Comparison of ENCODE assay signal across 11 cellular contexts in the genomic region with DNA sequence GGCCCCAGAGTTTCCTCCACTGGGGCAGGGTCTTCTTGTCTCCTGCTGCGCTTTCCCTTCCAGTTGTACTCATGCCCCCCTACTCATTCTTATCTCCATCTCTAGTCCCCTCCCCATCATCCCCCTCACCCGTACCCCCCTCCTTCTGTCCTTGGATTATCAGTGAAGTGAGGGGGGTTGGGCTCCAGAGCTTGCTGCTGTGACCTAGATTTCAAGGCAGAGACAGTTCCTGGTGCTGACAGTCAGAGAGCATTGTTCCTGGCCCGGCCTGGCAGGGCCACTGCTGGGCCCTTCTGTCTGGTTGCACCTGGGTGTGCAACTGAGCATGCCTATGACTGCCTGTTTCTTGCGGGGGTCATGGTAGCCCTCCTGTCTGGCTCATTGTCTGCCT. TPM values are rescaled to one million over a fixed set of nuclear protein-coding genes. Genes with fewer than 3 reads are reported as not detected.
DNase-seq lines count a peak whose midpoint lies in the region; ATAC-seq and TF ChIP-seq lines count a peak whose summit lies in the region.
"Had no signal": no experiment of that assay in that cellular context is flagged by ENCODE, and none has a peak within 500 bp of the region (broad histone marks: within the 10 kb centered on the region; RNA-seq: fewer than 3 reads in every experiment).

No MANE protein-coding gene starts in this region.

- TF ChIP-seq CTCF in coronary artery (IDR thresholded peaks at IDR 0.05) = no peak
- TF ChIP-seq CTCF in thoracic aorta (IDR thresholded peaks at IDR 0.05) = no peak

- H2BK5ac ChIP-seq in mesenchymal stem cell (ENCODE audit: low read depth, low read length, poor library complexity, severe bottlenecking) = no peak overlapping the region

- H3K4me1 ChIP-seq in mesenchymal stem cell (ENCODE audit: control insufficient read depth, insufficient read depth, low read depth, low read length) (peaks cover 33% of the 10 kb centered on the region), thoracic aorta (ENCODE audit: control insufficient read depth in 1 of 2, low read depth in 2 of 2) (peaks cover 40 to 63% of the 10 kb centered on the region in 2 donors)

- peak overlapping the region; percentile 95 for H3K9ac ChIP-seq in mesenchymal stem cell (ENCODE audit: low read length)

- peaks cover 26% of the 10 kb centered on the region for H3K79me1 ChIP-seq in mesenchymal stem cell (replicated peaks; ENCODE audit: low read length, poor library complexity, severe bottlenecking)

- POLR2A ChIA-PET in activated CD4-positive, alpha-beta memory T cell treated with anti-CD3 and anti-CD28 coated beads, Interleukin-2, amount 10 ng/mL, durations not matched to agents 7 days and 5 days (lab: Charles Lee) = no interaction called here
- POLR2A ChIA-PET in activated CD4-positive, alpha-beta memory T cell treated with anti-CD3 and anti-CD28 coated beads for 36 hours (lab: Charles Lee) = no interaction called here

- H3K9me3 ChIP-seq in mesenchymal stem cell (ENCODE audit: control insufficient read depth, low read length) (no peaks in the 10 kb centered on the region), thoracic aorta (no peaks in the 10 kb centered on the region)

- no peak overlapping the region for H4K8ac ChIP-seq in mesenchymal stem cell (ENCODE audit: low read length)

- no peak overlapping the region for H3K4me3 Mint-ChIP-seq in activated CD4-positive, alpha-beta memory T cell treated with anti-CD3 and anti-CD28 coated beads, Interleukin-2, amount 10 ng/mL, durations not matched to agents 7 days and 5 days
- no peak overlapping the region for H3K4me3 Mint-ChIP-seq in activated CD4-positive, alpha-beta memory T cell treated with anti-CD3 and anti-CD28 coated beads for 36 hours
- H3K4me3 Mint-ChIP-seq: dendritic cell treated with granulocyte-macrophage colony-stimulating factor and Interleukin-4, amounts not matched to agents 40 ng/mL and 50 ng/mL, for 4 days had no signal

- H2BK12ac ChIP-seq in mesenchymal stem cell (ENCODE audit: low read length in 2 of 2) = no peak overlapping the region

- H3K27me3 ChIP-seq in mesenchymal stem cell (ENCODE audit: control insufficient read depth in 1 of 2, insufficient read depth in 1 of 2, low read length in 2 of 2) (no peaks in the 10 kb centered on the region), thoracic aorta (replicated peaks; ENCODE audit: insufficient read depth) (no peaks in the 10 kb centered on the region)

- no peak overlapping the region for H3K4ac ChIP-seq in mesenchymal stem cell (ENCODE audit: low read depth in 1 of 2, low read length in 2 of 2)

- DNase-seq in activated CD4-positive, alpha-beta memory T cell treated with anti-CD3 and anti-CD28 coated beads, Interleukin-2, amount 10 ng/mL, durations not matched to agents 7 days and 5 days = no peak
- no peak for DNase-seq in activated CD4-positive, alpha-beta memory T cell treated with anti-CD3 and anti-CD28 coated beads for 36 hours
- DNase-seq in coronary artery (ENCODE audit: low spot score) (peak; percentile 66), mesenchymal stem cell (no peak), thoracic aorta (ENCODE audit: low spot score) (no peak)
- no peak for DNase-seq in stimulated activated naive CD4-positive, alpha-beta T cell (lab: John Stamatoyannopoulos, UW)
- DNase-seq in central memory CD4-positive, alpha-beta T cell = no peak
- DNase-seq: mammary epithelial cell had no signal

- no peak for ATAC-seq in thoracic aorta (ENCODE audit: insufficient number of reproducible peaks, low FRiP score, low read depth)
- ATAC-seq in HG02798 (IDR thresholded peaks at IDR 0.05; ENCODE audit: poor library complexity, unreplicated experiment) = no peak

- H2AFZ ChIP-seq in mesenchymal stem cell (ENCODE audit: low read depth, low read length) = no peak overlapping the region

- peaks cover 36% of the 10 kb centered on the region for H3K36me3 Mint-ChIP-seq in activated CD4-positive, alpha-beta memory T cell treated with anti-CD3 and anti-CD28 coated beads, Interleukin-2, amount 10 ng/mL, durations not matched to agents 7 days and 5 days (ENCODE audit: low read depth)
- peaks cover 29% of the 10 kb centered on the region for H3K36me3 Mint-ChIP-seq in activated CD4-positive, alpha-beta memory T cell treated with anti-CD3 and anti-CD28 coated beads for 36 hours

- no peak overlapping the region for H2AK5ac ChIP-seq in mesenchymal stem cell (ENCODE audit: low read length, severe bottlenecking)

- H2BK120ac ChIP-seq in mesenchymal stem cell (ENCODE audit: low read depth, low read length) = no peak overlapping the region

- CTCF ChIA-PET in activated CD4-positive, alpha-beta memory T cell treated with anti-CD3 and anti-CD28 coated beads, Interleukin-2, amount 10 ng/mL, durations not matched to agents 7 days and 5 days (lab: Charles Lee) = no interaction called here
- CTCF ChIA-PET in activated CD4-positive, alpha-beta memory T cell treated with anti-CD3 and anti-CD28 coated beads for 36 hours (lab: Charles Lee) = interaction anchor here (1.1 to 2.0 kb wide), 2 partner anchors 10 to 16 kb away, joined by 3 to 7 read pairs; no protein-coding TSS in a partner anchor

- peak overlapping the region; percentile 40 to 99 for H3K27ac ChIP-seq in coronary artery
- no peak overlapping the region for H3K27ac ChIP-seq in mesenchymal stem cell (ENCODE audit: low read length, poor library complexity, severe bottlenecking)
- H3K27ac ChIP-seq in thoracic aorta = peak overlapping the region; percentile 66 to 95

- no peak overlapping the region for H2BK15ac ChIP-seq in mesenchymal stem cell (ENCODE audit: low read depth, poor library complexity, severe bottlenecking)

- 73% methylated on average over 4 of the region's 4 CpGs for WGBS in mesenchymal stem cell

- H3K4me1 Mint-ChIP-seq in activated CD4-positive, alpha-beta memory T cell treated with anti-CD3 and anti-CD28 coated beads, Interleukin-2, amount 10 ng/mL, durations not matched to agents 7 days and 5 days = peaks cover 36% of the 10 kb centered on the region
- H3K4me1 Mint-ChIP-seq in activated CD4-positive, alpha-beta memory T cell treated with anti-CD3 and anti-CD28 coated beads for 36 hours (ENCODE audit: low read depth) = peaks cover 48% of the 10 kb centered on the region

- H3K4me3 ChIP-seq in coronary artery = peak overlapping the region; percentile 27
- H3K4me3 ChIP-seq in mesenchymal stem cell (ENCODE audit: insufficient read depth in 1 of 2, low read depth in 1 of 2, low read length in 2 of 2) = no peak overlapping the region
- no peak overlapping the region for H3K4me3 ChIP-seq in thoracic aorta

- H3K23ac ChIP-seq in mesenchymal stem cell (ENCODE audit: low read length in 2 of 2) = no peak overlapping the region

- no peaks in the 10 kb centered on the region for H3K27me3 Mint-ChIP-seq in activated CD4-positive, alpha-beta memory T cell treated with anti-CD3 and anti-CD28 coated beads, Interleukin-2, amount 10 ng/mL, durations not matched to agents 7 days and 5 days
- H3K27me3 Mint-ChIP-seq in activated CD4-positive, alpha-beta memory T cell treated with anti-CD3 and anti-CD28 coated beads for 36 hours = no peaks in the 10 kb centered on the region
- H3K27me3 Mint-ChIP-seq: dendritic cell treated with granulocyte-macrophage colony-stimulating factor and Interleukin-4, amounts not matched to agents 40 ng/mL and 50 ng/mL, for 4 days had no signal

- intact Hi-C loops in activated CD4-positive, alpha-beta memory T cell treated with anti-CD3 and anti-CD28 coated beads for 36 hours (cut with micrococcal nuclease) = loop anchor here (5.0 kb wide), 1 partner anchor 112 kb away; a partner anchor contains a TSS

- no peak overlapping the region for H3K4me2 ChIP-seq in mesenchymal stem cell (ENCODE audit: low read length, poor library complexity, severe bottlenecking)

- H3K14ac ChIP-seq in mesenchymal stem cell (ENCODE audit: low read length in 2 of 2) = peak overlapping the region in 1 of 2 experiments; percentile 35

- H3K18ac ChIP-seq in mesenchymal stem cell (ENCODE audit: low read depth in 1 of 2, low read length in 2 of 2) = no peak overlapping the region

- no peak overlapping the region for H4K91ac ChIP-seq in mesenchymal stem cell (ENCODE audit: low read length)

- H3K27ac Mint-ChIP-seq in activated CD4-positive, alpha-beta memory T cell treated with anti-CD3 and anti-CD28 coated beads, Interleukin-2, amount 10 ng/mL, durations not matched to agents 7 days and 5 days = peak overlapping the region; percentile 44
- H3K27ac Mint-ChIP-seq in activated CD4-positive, alpha-beta memory T cell treated with anti-CD3 and anti-CD28 coated beads for 36 hours = no peak overlapping the region
- H3K27ac Mint-ChIP-seq: dendritic cell treated with granulocyte-macrophage colony-stimulating factor and Interleukin-4, amounts not matched to agents 40 ng/mL and 50 ng/mL, for 4 days had no signal

- no peaks in the 10 kb centered on the region for H3K9me3 Mint-ChIP-seq in activated CD4-positive, alpha-beta memory T cell treated with anti-CD3 and anti-CD28 coated beads, Interleukin-2, amount 10 ng/mL, durations not matched to agents 7 days and 5 days
- H3K9me3 Mint-ChIP-seq in activated CD4-positive, alpha-beta memory T cell treated with anti-CD3 and anti-CD28 coated beads for 36 hours = no peaks in the 10 kb centered on the region
- H3K9me3 Mint-ChIP-seq: dendritic cell treated with granulocyte-macrophage colony-stimulating factor and Interleukin-4, amounts not matched to agents 40 ng/mL and 50 ng/mL, for 4 days had no signal

- H3K36me3 ChIP-seq in mesenchymal stem cell (ENCODE audit: control insufficient read depth in 1 of 2, insufficient read depth in 2 of 2, low read depth in 1 of 2, low read length in 2 of 2) (peaks cover 63 to 79% of the 10 kb centered on the region in 2 experiments), thoracic aorta (peaks cover 32% of the 10 kb centered on the region)

RNA-seq across cellular contexts. Expression of a gene that starts 4.5 kb away (rescaled TPM):
- 10 to 100 TPM; 38.2 to 39.3 TPM for total RNA-seq in activated CD4-positive, alpha-beta memory T cell treated with anti-CD3 and anti-CD28 coated beads, Interleukin-2, amount 10 ng/mL, durations not matched to agents 7 days and 5 days
- total RNA-seq in activated CD4-positive, alpha-beta memory T cell treated with anti-CD3 and anti-CD28 coated beads for 36 hours = 10 to 100 TPM; 51.8 to 51.9 TPM
- polyA plus RNA-seq in mesenchymal stem cell (2013, experiment 1 of 2) = 323 TPM
- polyA plus RNA-seq in mesenchymal stem cell (2013, experiment 2 of 2) = 331 TPM
- 100 to 1,000 TPM; 131 to 194 TPM for total RNA-seq in thoracic aorta

RNA-seq across cellular contexts. Expression of a gene that starts 19.3 kb away (rescaled TPM):
- under 1 TPM in 1 of 2 experiments, not detected in 1; 0.35 TPM for total RNA-seq in activated CD4-positive, alpha-beta memory T cell treated with anti-CD3 and anti-CD28 coated beads, Interleukin-2, amount 10 ng/mL, durations not matched to agents 7 days and 5 days
- not detected for total RNA-seq in activated CD4-positive, alpha-beta memory T cell treated with anti-CD3 and anti-CD28 coated beads for 36 hours
- not detected for polyA plus RNA-seq in mesenchymal stem cell (2013, experiment 1 of 2)
- not detected for polyA plus RNA-seq in mesenchymal stem cell (2013, experiment 2 of 2)
- 10 to 100 TPM in 1 of 2 donors, 1 to 10 TPM in 1; 6.0 to 10.7 TPM for total RNA-seq in thoracic aorta
- total RNA-seq: LHCN-M2, mammary epithelial cell had no signal
- polyA plus RNA-seq: mammary epithelial cell had no signal

RNA-seq across cellular contexts. Expression of a gene that starts 52.7 kb away (rescaled TPM):
- total RNA-seq in activated CD4-positive, alpha-beta memory T cell treated with anti-CD3 and anti-CD28 coated beads, Interleukin-2, amount 10 ng/mL, durations not matched to agents 7 days and 5 days = 100 to 1,000 TPM; 123 to 125 TPM
- total RNA-seq in activated CD4-positive, alpha-beta memory T cell treated with anti-CD3 and anti-CD28 coated beads for 36 hours = 100 to 1,000 TPM; 142 to 150 TPM
- 57.0 TPM for polyA plus RNA-seq in mesenchymal stem cell (2013, experiment 1 of 2)
- 58.2 TPM for polyA plus RNA-seq in mesenchymal stem cell (2013, experiment 2 of 2)
- 100 to 1,000 TPM; 124 to 167 TPM for total RNA-seq in thoracic aorta

RNA-seq across cellular contexts. Expression of a gene that starts 58.2 kb away (rescaled TPM):
- under 1 TPM in 1 of 2 experiments, not detected in 1; 0.33 TPM for total RNA-seq in activated CD4-positive, alpha-beta memory T cell treated with anti-CD3 and anti-CD28 coated beads, Interleukin-2, amount 10 ng/mL, durations not matched to agents 7 days and 5 days
- not detected for total RNA-seq in activated CD4-positive, alpha-beta memory T cell treated with anti-CD3 and anti-CD28 coated beads for 36 hours
- not detected for polyA plus RNA-seq in mesenchymal stem cell (2013, experiment 1 of 2)
- polyA plus RNA-seq in mesenchymal stem cell (2013, experiment 2 of 2) = not detected
- 1 to 10 TPM in 1 of 2 donors, under 1 TPM in 1; 0.68 to 1.1 TPM for total RNA-seq in thoracic aorta
- total RNA-seq: LHCN-M2 had no signal
- polyA plus RNA-seq: mammary epithelial cell had no signal

Comparison
In these comparisons a context has a peak if more than half of its experiments do, and no peak if none do; other contexts are left out.
1. RNA of a gene that starts 19.3 kb away (total RNA-seq): 6.0 to 10.7 TPM in thoracic aorta; 0.35 TPM in activated CD4-positive, alpha-beta memory T cell treated with anti-CD3 and anti-CD28 coated beads, Interleukin-2, amount 10 ng/mL, durations not matched to agents 7 days and 5 days and not detected in activated CD4-positive, alpha-beta memory T cell treated with anti-CD3 and anti-CD28 coated beads for 36 hours; every median in the first group is over 4 times any median in the second.